22 cellular contexts compared by ENCODE assay signal in the genomic region with DNA sequence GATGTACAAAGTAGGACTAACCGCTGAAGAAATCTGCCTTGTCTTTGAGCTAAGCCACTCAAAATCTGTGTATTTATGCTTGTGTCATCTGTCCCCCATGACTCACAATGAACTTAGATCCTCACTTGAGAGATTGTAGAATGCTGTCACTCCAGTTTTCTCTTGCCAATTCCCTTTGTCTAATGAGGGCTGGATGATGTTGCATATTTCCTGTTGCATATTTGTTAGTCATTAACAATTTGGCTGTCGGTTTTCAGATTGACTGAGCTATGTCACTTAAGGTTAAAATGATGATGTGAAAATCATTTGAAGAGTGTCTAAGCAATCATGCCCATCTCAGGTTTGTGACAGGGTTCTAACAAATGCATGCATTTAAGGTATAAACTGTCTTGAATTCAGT.
DNase-seq lines count a peak whose midpoint lies in the region; ATAC-seq, FAIRE-seq and TF ChIP-seq lines count a peak whose summit lies in the region.
"Had no signal": no experiment of that assay in that cellular context is flagged by ENCODE, and none has a peak within 500 bp of the region (broad histone marks: within the 10 kb centered on the region; RNA-seq: fewer than 3 reads in every experiment).

No MANE protein-coding gene starts in this region.

- CTCF ChIA-PET in HepG2 (lab: Yijun Ruan, JAX; ENCODE audit: low intra/inter-chr PET ratio, low total read pairs): no interaction called here

- TF ChIP-seq POLR2A in HepG2 (IDR thresholded peaks at IDR 0.05; ENCODE audit: insufficient read depth in 1 of 2, low read depth in 2 of 2, low read length in 2 of 2): no peak

- no TSS peak for BruUV-seq in HepG2 (replicated peaks; lab: Mats Ljungman, UMichigan)

- H3K27me3 ChIP-seq in ACC112 (ENCODE audit: insufficient read depth, low read length): no peaks in the 10 kb centered on the region
- no peaks in the 10 kb centered on the region for H3K27me3 ChIP-seq in RWPE2 (ENCODE audit: insufficient read depth, poor library complexity, severe bottlenecking)
- H3K27me3 ChIP-seq in HepG2 (ENCODE audit: control insufficient read depth in 1 of 2, insufficient read depth in 2 of 2, low read length in 2 of 2): no peaks in the 10 kb centered on the region
- H3K27me3 ChIP-seq: esophagus muscularis mucosa had no signal

- DNase-seq in HPDE6-E6E7 (ENCODE audit: extremely low spot score) (peak; percentile 67), RWPE2 (ENCODE audit: low spot score) (no peak), kidney tubule cell (ENCODE audit: low spot score) (peak; percentile 95), AG20443 (ENCODE audit: low spot score) (no peak), HepG2 (ENCODE audit: low spot score) (no peak)
- no peak for DNase-seq in stimulated activated CD4-positive, alpha-beta T cell treated with anti-CD3 and anti-CD28 coated beads, Interleukin-4, amount 100 ng/mL, for 4 hours
- DNase-seq in NK-92 treated with Interleukin-12 subunit alpha and Interleukin-12 subunit beta, amount 100 ng/mL, for 24 hours (lab: John Stamatoyannopoulos, UW): no peak
- DNase-seq: activated CD4-positive, alpha-beta T cell treated with anti-CD3 and anti-CD28 coated beads, Interleukin-2, amount 50 U/mL, for 4 hours; activated T-cell treated with anti-CD3 and anti-CD28 coated beads for 4 hours; amniotic stem cell; central memory CD4-positive, alpha-beta T cell; glutamatergic neuron; left ventricle myocardium superior; mucosa of descending colon; retina; SHP77 treated with DMSO at 0.1 percent for 48 hours; stimulated activated CD8-positive, alpha-beta memory T cell treated with anti-CD3 and anti-CD28 coated beads, Interleukin-4, amount 100 ng/mL, for 48 hours; substantia nigra had no signal

- ATAC-seq in RWPE2 (ENCODE audit: low read depth): peak; percentile 66
- no peak for ATAC-seq in HepG2
- ATAC-seq: left ventricle myocardium superior, mucosa of descending colon had no signal

- H2AFZ ChIP-seq in ACC112 (ENCODE audit: low read length, unreplicated experiment) (no peak overlapping the region), HepG2 (ENCODE audit: low read length) (no peak overlapping the region)

- no peak overlapping the region for H3K9ac ChIP-seq in HepG2 (ENCODE audit: insufficient read depth, low read depth, low read length)

- FAIRE-seq in HepG2 (lab: Jason Lieb, UNC): no peak

- H3K36me3 ChIP-seq in ACC112 (ENCODE audit: insufficient read depth, low read length) (no peaks in the 10 kb centered on the region), RWPE2 (ENCODE audit: low read depth) (peaks cover under 1% of the 10 kb centered on the region; the same call in 1 of the 2 replicates), HepG2 (replicated peaks in 1 of 2; ENCODE audit: control insufficient read depth in 1 of 2, insufficient read depth in 2 of 2, low read length in 2 of 2) (no peaks in the 10 kb centered on the region)
- H3K36me3 ChIP-seq: esophagus muscularis mucosa, HAP-1 had no signal

- no peak for TF ChIP-seq CTCF in RWPE2 (IDR thresholded peaks at IDR 0.05; ENCODE audit: poor library complexity, severe bottlenecking)
- no peak for TF ChIP-seq CTCF in HepG2 (CRISPR knock-in tag; IDR thresholded peaks at IDR 0.05)

- in situ Hi-C loops in HepG2 (cut with HindIII; ENCODE audit: extremely low pct_ligation_motif_present, low pct_unique_long_range_greater_than_20kb): no loop called here

- 8% methylated on average over 2 of the region's 2 CpGs for WGBS in HepG2 (ENCODE audit: low lambda C conversion rate)

- H3K4me2 ChIP-seq in HepG2 (ENCODE audit: low read depth, low read length): no peak overlapping the region

- H3K9me3 ChIP-seq in RWPE2 (ENCODE audit: severe bottlenecking) (no peaks in the 10 kb centered on the region), HepG2 (ENCODE audit: low read length) (no peaks in the 10 kb centered on the region; the same call in 1 of the 2 replicates)
- H3K9me3 ChIP-seq: Caco-2, esophagus muscularis mucosa, HAP-1, mucosa of descending colon had no signal

- H3K27ac ChIP-seq in ACC112 (ENCODE audit: low read depth, low read length): peak overlapping the region; percentile 30; the same call in 1 of the 2 replicates
- H3K27ac ChIP-seq in RWPE2 (ENCODE audit: poor library complexity, severe bottlenecking): peak overlapping the region; percentile 82
- H3K27ac ChIP-seq in HepG2 (ENCODE audit: extremely low read length, insufficient read depth, low read length): no peak overlapping the region
- H3K27ac ChIP-seq: esophagus muscularis mucosa had no signal

- peaks cover 19% of the 10 kb centered on the region for H3K4me1 ChIP-seq in ACC112 (ENCODE audit: control insufficient read depth, insufficient read depth, low read length, unreplicated experiment)
- peaks cover 32% of the 10 kb centered on the region for H3K4me1 ChIP-seq in RWPE2 (ENCODE audit: insufficient read depth, poor library complexity, severe bottlenecking)
- no peaks in the 10 kb centered on the region for H3K4me1 ChIP-seq in HepG2 (ENCODE audit: insufficient read depth, low read length)
- H3K4me1 ChIP-seq: esophagus muscularis mucosa, HAP-1 had no signal

- POLR2A ChIA-PET in HepG2 (lab: Yijun Ruan, JAX): no interaction called here

- intact Hi-C loops in HepG2 (cut with micrococcal nuclease; ENCODE audit: unreplicated experiment): no loop called here

- TF ChIP-seq EP300 in HepG2 (IDR thresholded peaks at IDR 0.05; ENCODE audit: low read depth in 2 of 2, low read length in 2 of 2) (no peak), HepG2 (CRISPR knock-in tag; IDR thresholded peaks at IDR 0.05; ENCODE audit: borderline replicate concordance) (no peak)

- no peak overlapping the region for H3K4me3 ChIP-seq in ACC112 (ENCODE audit: low read depth, low read length)
- H3K4me3 ChIP-seq in RWPE2 (ENCODE audit: severe bottlenecking): no peak overlapping the region
- no peak overlapping the region for H3K4me3 ChIP-seq in HepG2 (replicated peaks in 1 of 3; ENCODE audit: insufficient read depth in 1 of 3, low read depth in 2 of 3, low read length in 3 of 3)
- H3K4me3 ChIP-seq: esophagus muscularis mucosa, HAP-1, mucosa of descending colon had no signal

- no peak for TF ChIP-seq RAD21 in HepG2 (CRISPR knock-in tag; IDR thresholded peaks at IDR 0.05)

- no peaks in the 10 kb centered on the region for H4K20me1 ChIP-seq in HepG2 (ENCODE audit: insufficient read depth, low read length)

- H3K79me2 ChIP-seq in ACC112 (ENCODE audit: control insufficient read depth, insufficient read depth, low read length, unreplicated experiment) (no peaks in the 10 kb centered on the region), HepG2 (ENCODE audit: insufficient read depth, low read length) (no peaks in the 10 kb centered on the region)

TF ChIP-seq in HepG2, 621 proteins besides CTCF, POLR2A, EP300 and RAD21:
- TF ChIP-seq HOXA5 (CRISPR knock-in tag; IDR thresholded peaks at IDR 0.05) (no peak), CHD2 (IDR thresholded peaks at IDR 0.05; ENCODE audit: low read depth, low read length) (no peak), NR2C2 (CRISPR knock-in tag; IDR thresholded peaks at IDR 0.05; ENCODE audit: borderline replicate concordance) (no peak), TFDP1 (CRISPR knock-in tag; IDR thresholded peaks at IDR 0.05; ENCODE audit: borderline replicate concordance) (no peak), ZNF773 (CRISPR knock-in tag; IDR thresholded peaks at IDR 0.05; ENCODE audit: borderline replicate concordance) (no peak), KLF15 (CRISPR knock-in tag; IDR thresholded peaks at IDR 0.05; ENCODE audit: borderline replicate concordance) (no peak), AKAP8 (CRISPR knock-in tag; IDR thresholded peaks at IDR 0.05) (no peak), SP1 (IDR thresholded peaks at IDR 0.05) (no peak), SP1 (CRISPR knock-in tag; IDR thresholded peaks at IDR 0.05) (no peak), ZNF619 (CRISPR knock-in tag; IDR thresholded peaks at IDR 0.05) (no peak), ZNF276 (CRISPR knock-in tag; IDR thresholded peaks at IDR 0.05; ENCODE audit: low read depth) (no peak), ZNF138 (CRISPR knock-in tag; IDR thresholded peaks at IDR 0.05; ENCODE audit: low read depth) (no peak)
- TF ChIP-seq, protein P1, sequence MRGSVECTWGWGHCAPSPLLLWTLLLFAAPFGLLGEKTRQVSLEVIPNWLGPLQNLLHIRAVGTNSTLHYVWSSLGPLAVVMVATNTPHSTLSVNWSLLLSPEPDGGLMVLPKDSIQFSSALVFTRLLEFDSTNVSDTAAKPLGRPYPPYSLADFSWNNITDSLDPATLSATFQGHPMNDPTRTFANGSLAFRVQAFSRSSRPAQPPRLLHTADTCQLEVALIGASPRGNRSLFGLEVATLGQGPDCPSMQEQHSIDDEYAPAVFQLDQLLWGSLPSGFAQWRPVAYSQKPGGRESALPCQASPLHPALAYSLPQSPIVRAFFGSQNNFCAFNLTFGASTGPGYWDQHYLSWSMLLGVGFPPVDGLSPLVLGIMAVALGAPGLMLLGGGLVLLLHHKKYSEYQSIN (CRISPR knock-in tag; IDR thresholded peaks at IDR 0.05; ENCODE audit: borderline replicate concordance): no peak
TF ChIP-seq in HepG2: peak in this region for 0.

Comparison
In these comparisons a context has a peak if more than half of its experiments do, and no peak if none do; other contexts are left out.
1. DNase-seq: peak in HPDE6-E6E7 (single experiment) and kidney tubule cell (single experiment); none in RWPE2 (single experiment), stimulated activated CD4-positive, alpha-beta T cell treated with anti-CD3 and anti-CD28 coated beads, Interleukin-4, amount 100 ng/mL, for 4 hours (0 of 2), NK-92 treated with Interleukin-12 subunit alpha and Interleukin-12 subunit beta, amount 100 ng/mL, for 24 hours (single experiment), AG20443 (single experiment) and HepG2 (single experiment).